20 cellular contexts compared by ENCODE assay signal in the genomic region with DNA sequence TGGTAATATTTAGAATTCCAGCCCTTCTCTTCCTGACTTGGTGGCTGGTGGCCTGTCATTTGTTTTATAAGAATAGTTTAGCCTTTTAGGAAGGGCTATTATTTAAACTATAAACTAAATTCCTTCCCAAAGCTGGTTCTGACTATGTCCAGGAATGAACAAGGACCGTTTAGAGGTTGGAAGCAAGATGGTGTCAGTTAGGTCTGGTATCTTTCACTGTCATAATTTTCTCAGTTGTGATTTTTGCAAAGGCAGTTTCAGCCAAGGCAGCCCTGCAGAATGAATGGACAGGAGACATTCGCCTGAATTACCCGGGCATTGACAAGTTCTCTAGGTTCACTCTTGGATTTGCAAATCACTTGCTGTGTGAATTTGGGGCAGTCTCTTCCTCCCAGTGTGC.
"Had no signal": no experiment of that assay in that cellular context is flagged by ENCODE, and none has a peak within 500 bp of the region (broad histone marks: within the 10 kb centered on the region; RNA-seq: fewer than 3 reads in every experiment).

No MANE protein-coding gene starts in this region.

- H3K9me3 ChIP-seq: colonic mucosa had no signal

- H3K4me3 ChIP-seq: colonic mucosa had no signal

- H3K27ac ChIP-seq: brain microvascular endothelial cell, colonic mucosa had no signal

- H3K27me3 ChIP-seq: colonic mucosa had no signal

- DNase-seq: activated CD4-positive, alpha-beta memory T cell treated with anti-CD3 and anti-CD28 coated beads, Interleukin-2, amount 10 ng/mL, durations not matched to agents 7 days and 5 days; activated CD4-positive, alpha-beta T cell treated with anti-CD3 and anti-CD28 coated beads for 1 hour; activated CD4-positive, alpha-beta T cell treated with anti-CD3 and anti-CD28 coated beads for 4 hours; activated CD4-positive, alpha-beta T cell treated with anti-CD3 and anti-CD28 coated beads, Interleukin-2, amount 10 ng/mL, durations not matched to agents 7 days and 5 days; activated CD4-positive, alpha-beta T cell treated with anti-CD3 and anti-CD28 coated beads, Interleukin-2, amount 50 U/mL, for 4 hours; activated CD4-positive, CD25-positive, alpha-beta regulatory T cell; activated CD8-positive, alpha-beta memory T cell treated with anti-CD3 and anti-CD28 coated beads, Interleukin-2, amount 50 U/mL, for 48 hours; activated effector memory CD4-positive, alpha-beta T cell treated with Interleukin-2 at 50 U/mL for 16 hours; activated gamma-delta T cell treated with Interleukin-2 at 50 U/mL for 16 hours; activated naive CD4-positive, alpha-beta T cell treated with anti-CD3 and anti-CD28 coated beads, Interleukin-2, amount 50 U/mL, for 16 hours; activated naive CD4-positive, alpha-beta T cell treated with Interleukin-2 at 50 U/mL for 16 hours; activated T-cell treated with anti-CD3 and anti-CD28 coated beads for 4 hours; activated T-cell treated with anti-CD3 and anti-CD28 coated beads, Interleukin-2, amount 50 U/mL, for 24 hours; activated T-cell treated with anti-CD3 and anti-CD28 coated beads, Interleukin-2, amount 50 U/mL, for 72 hours; amniotic stem cell; brain microvascular endothelial cell; colonic mucosa; effector CD8-positive, alpha-beta T cell; T-helper 2 cell had no signal

- H3K4me1 ChIP-seq: colonic mucosa had no signal

- H3K36me3 ChIP-seq: brain microvascular endothelial cell, colonic mucosa had no signal

- ATAC-seq: activated T-cell treated with anti-CD3 and anti-CD28 coated beads, Interleukin-2, amount 50 U/mL, for 72 hours; esophagus mucosa had no signal
